8 cellular contexts compared by ENCODE assay signal in genomic region chr14:23120405-23121251, GRCh38. TPM values are rescaled to one million over a fixed set of nuclear protein-coding genes. Genes with fewer than 3 reads are reported as not detected.
DNase-seq lines count a peak whose midpoint lies in the region; ATAC-seq and TF ChIP-seq lines count a peak whose summit lies in the region.

No MANE protein-coding gene starts in this region.

- H3K4me1 Mint-ChIP-seq in dendritic cell treated with granulocyte-macrophage colony-stimulating factor and Interleukin-4, amounts not matched to agents 40 ng/mL and 50 ng/mL, for 4 days (ENCODE audit: low read depth), result peaks cover 74% of the 10 kb centered on the region

- peak; percentile 68 for ATAC-seq in GM19395 (IDR thresholded peaks at IDR 0.05; ENCODE audit: unreplicated experiment)
- peak; percentile 96 to 99 (median 98) for ATAC-seq in right lobe of liver

- H3K9me3 Mint-ChIP-seq in dendritic cell treated with granulocyte-macrophage colony-stimulating factor and Interleukin-4, amounts not matched to agents 40 ng/mL and 50 ng/mL, for 4 days, result no peaks in the 10 kb centered on the region

- intact Hi-C loops in dendritic cell treated with granulocyte-macrophage colony-stimulating factor and Interleukin-4, amounts not matched to agents 40 ng/mL and 50 ng/mL, for 4 days (cut with micrococcal nuclease), result loop anchor here (1.0 to 2.0 kb wide), 3 partner anchors 34 to 174 kb away; no protein-coding TSS in a partner anchor
- intact Hi-C loops in right lobe of liver (cut with DNase I), result loop anchor here in 1 of 2 donors (10.0 kb wide), 1 partner anchor 264 kb away; no protein-coding TSS in a partner anchor

- peak overlapping the region; percentile 83 for H3K27ac Mint-ChIP-seq in dendritic cell treated with granulocyte-macrophage colony-stimulating factor and Interleukin-4, amounts not matched to agents 40 ng/mL and 50 ng/mL, for 4 days

- H3K27me3 ChIP-seq in BJ (ENCODE audit: control insufficient read depth, insufficient read depth, low read length), result no peaks in the 10 kb centered on the region
- no peaks in the 10 kb centered on the region for H3K27me3 ChIP-seq in right lobe of liver

- TF ChIP-seq CTCF in BJ (IDR thresholded peaks at IDR 0.05; ENCODE audit: insufficient read depth, low read depth, low read length) (peak; percentile 100), right lobe of liver (IDR thresholded peaks at IDR 0.05) (peak; percentile 100)

- H3K4me1 ChIP-seq in right lobe of liver, result no peaks in the 10 kb centered on the region

- TF ChIP-seq POLR2A in right lobe of liver (IDR thresholded peaks at IDR 0.05), result no peak

- POLR2A ChIA-PET in BJ (lab: Charles Lee), result no interaction called here

- peaks cover 11% of the 10 kb centered on the region for H3K36me3 Mint-ChIP-seq in dendritic cell treated with granulocyte-macrophage colony-stimulating factor and Interleukin-4, amounts not matched to agents 40 ng/mL and 50 ng/mL, for 4 days (ENCODE audit: low read depth)

- no peaks in the 10 kb centered on the region for H3K9me3 ChIP-seq in right lobe of liver

- DNase-seq in BJ (ENCODE audit: low read depth), result no peak
- peak; percentile 74 for DNase-seq in HS-27A (ENCODE audit: low read depth)
- peak; percentile 82 for DNase-seq in NCI-H82 treated with DMSO at 0.1 percent for 48 hours (lab: John Stamatoyannopoulos, UW; ENCODE audit: unreplicated experiment)
- peak; percentile 84 to 89 for DNase-seq in activated CD4-positive, alpha-beta T cell treated with anti-CD3 and anti-CD28 coated beads, Interleukin-2, amount 50 U/mL, for 48 hours
- peak; percentile 89 to 91 (median 90) for DNase-seq in right lobe of liver
- DNase-seq in stimulated activated CD4-positive, alpha-beta T cell treated with anti-CD3 and anti-CD28 coated beads, TNF-alpha, amount 100 ng/mL, for 1 hour (ENCODE audit: low read depth in 3 of 3, low spot score in 1 of 3), result peak; percentile 46 to 57 (median 55)

- H3K27me3 Mint-ChIP-seq in dendritic cell treated with granulocyte-macrophage colony-stimulating factor and Interleukin-4, amounts not matched to agents 40 ng/mL and 50 ng/mL, for 4 days, result peaks cover 3% of the 10 kb centered on the region

- H3K27ac ChIP-seq in right lobe of liver, result no peak overlapping the region

- H3K4me3 ChIP-seq in BJ (ENCODE audit: low read depth, low read length), result no peak overlapping the region
- no peak overlapping the region for H3K4me3 ChIP-seq in right lobe of liver

- 15% methylated on average over 9 of the region's 9 CpGs for WGBS in right lobe of liver (ENCODE audit: insufficient coverage, low coverage, low lambda C conversion rate, missing lambda C conversion rate)

- CTCF ChIA-PET in BJ (lab: Yijun Ruan, JAX), result interaction anchor here (0.6 to 24.8 kb wide), 32 partner anchors 8 to 200 kb away, joined by 3 to 815 read pairs (median 7); partner anchors contain the start of genes ACIN1, AJUBA, C14orf119 and PABPN1

- H3K36me3 ChIP-seq in BJ (ENCODE audit: control insufficient read depth, insufficient read depth, low read length), result no peaks in the 10 kb centered on the region
- no peaks in the 10 kb centered on the region for H3K36me3 ChIP-seq in right lobe of liver

- H3K4me3 Mint-ChIP-seq in dendritic cell treated with granulocyte-macrophage colony-stimulating factor and Interleukin-4, amounts not matched to agents 40 ng/mL and 50 ng/mL, for 4 days, result peak overlapping the region; percentile 27

RNA-seq across cellular contexts. Expression of gene CEBPE, which starts 1.6 kb away (rescaled TPM):
- polyA plus RNA-seq in BJ (2011; rRNA removed), result not detected in 2 replicates
- polyA minus RNA-seq in BJ (2011; rRNA and poly(A)+ RNA removed), result not detected in 2 replicates
- under 1 TPM in 2 of 6 experiments, not detected in 4; 0.13 to 0.18 TPM for total RNA-seq in right lobe of liver

RNA-seq across cellular contexts. Expression of gene CIROP, which starts 15.8 kb away (rescaled TPM):
- polyA plus RNA-seq in BJ (2011; rRNA removed), result 0.05 and 0.07 TPM in 2 replicates
- polyA minus RNA-seq in BJ (2011; rRNA and poly(A)+ RNA removed), result not detected in 2 replicates
- not detected for total RNA-seq in right lobe of liver

RNA-seq across cellular contexts. Expression of gene C14orf119, which starts 25.3 kb away (rescaled TPM):
- 104 and 112 TPM in 2 replicates for polyA plus RNA-seq in BJ (2011; rRNA removed)
- polyA minus RNA-seq in BJ (2011; rRNA and poly(A)+ RNA removed), result 34.0 and 62.0 TPM in 2 replicates
- 10 to 100 TPM; 10.7 to 22.6 (median 14.1) TPM for total RNA-seq in right lobe of liver

RNA-seq across cellular contexts. Expression of gene ACIN1, which starts 25.7 kb away (rescaled TPM):
- polyA plus RNA-seq in BJ (2011; rRNA removed), result 120 and 123 TPM in 2 replicates
- 74.7 and 90.4 TPM in 2 replicates for polyA minus RNA-seq in BJ (2011; rRNA and poly(A)+ RNA removed)
- 10 to 100 TPM; 40.5 to 66.1 (median 52.9) TPM for total RNA-seq in right lobe of liver
